In genomic region chr1:118246646-118247045, GRCh38 we compare ENCODE assay signal across 1 cellular context.
TF ChIP-seq lines count a peak whose summit lies in the region.

No MANE protein-coding gene starts in this region.

TF ChIP-seq in GM23338, 12 proteins besides CTCF, POLR2A, EP300 and RAD21 (continued from another document):
- no peak for TF ChIP-seq ZNF462 (CRISPR knock-in tag; IDR thresholded peaks at IDR 0.05)
TF ChIP-seq in GM23338: peak in this region for 0.
